In the genomic region with DNA sequence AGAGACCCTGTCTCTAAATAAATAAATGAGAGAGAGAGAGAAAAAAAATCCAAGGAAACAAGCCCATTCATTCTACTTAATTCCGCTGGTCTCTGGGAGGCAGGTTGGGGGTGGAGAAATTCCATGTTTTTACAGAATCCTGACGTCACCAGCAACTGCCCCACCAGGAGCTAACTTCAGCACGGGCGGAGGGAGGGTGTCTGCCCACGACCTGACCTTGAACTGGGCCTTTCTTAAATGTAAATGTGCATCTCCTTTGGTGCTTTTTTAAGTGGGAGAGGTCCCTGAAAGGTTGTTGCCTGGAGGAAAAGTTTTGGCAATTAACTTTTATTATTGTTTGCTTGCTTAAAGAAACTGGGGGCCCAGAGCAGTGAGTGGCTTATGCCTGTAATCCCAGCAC, we compare ENCODE assay signal across 16 cellular contexts. TPM values are rescaled to one million over a fixed set of nuclear protein-coding genes. Genes with fewer than 3 reads are reported as not detected.
DNase-seq lines count a peak whose midpoint lies in the region; ATAC-seq, FAIRE-seq and TF ChIP-seq lines count a peak whose summit lies in the region.
"Had no signal": no experiment of that assay in that cellular context is flagged by ENCODE, and none has a peak within 500 bp of the region (broad histone marks: within the 10 kb centered on the region; RNA-seq: fewer than 3 reads in every experiment).

No MANE protein-coding gene starts in this region.

- H3K27me3 ChIP-seq in right atrium auricular region: no peaks in the 10 kb centered on the region

- no peak overlapping the region for H3K4me3 ChIP-seq in right atrium auricular region

- FAIRE-seq in RCC 7860 (lab: Jason Lieb, UNC): no peak

- intact Hi-C loops in Right ventricle myocardium superior (cut with DNase I): no loop called here

- ATAC-seq in Right ventricle myocardium superior (ENCODE audit: poor library complexity) (no peak), GM18907 (IDR thresholded peaks at IDR 0.05; ENCODE audit: unreplicated experiment) (no peak)
- ATAC-seq: stimulated activated naive CD8-positive, alpha-beta T cell treated with anti-CD3 and anti-CD28 coated beads, Interleukin-15, amount 100 ng/mL, for 72 hours had no signal

- H3K27ac ChIP-seq in right atrium auricular region: peak overlapping the region; percentile 85 to 97

- H3K4me1 ChIP-seq in right atrium auricular region: peaks cover 0 to 47% of the 10 kb centered on the region in 2 donors

- no peaks in the 10 kb centered on the region for H3K36me3 ChIP-seq in right atrium auricular region

- H3K9me3 ChIP-seq in right atrium auricular region: no peaks in the 10 kb centered on the region

- no peak for TF ChIP-seq CTCF in right atrium auricular region (IDR thresholded peaks at IDR 0.05)

- DNase-seq in right atrium auricular region (ENCODE audit: low spot score): no peak
- DNase-seq in Right ventricle myocardium superior: no peak
- DNase-seq in RCC 7860 (ENCODE audit: low spot score): peak; percentile 22
- peak; percentile 50 for DNase-seq in iPS-NIHi11 (ENCODE audit: low spot score)
- DNase-seq in NOMO-1 treated with dmso at 0.1 percent for 144 hours (lab: John Stamatoyannopoulos, UW; ENCODE audit: unreplicated experiment): no peak
- DNase-seq in RPMI8226: no peak
- DNase-seq in RKO (ENCODE audit: low spot score): no peak
- DNase-seq: activated CD4-positive, alpha-beta memory T cell treated with anti-CD3 and anti-CD28 coated beads for 36 hours; activated effector memory CD4-positive, alpha-beta T cell treated with anti-CD3 and anti-CD28 coated beads, Interleukin-2, amount 50 U/mL, for 16 hours; DMS79; effector CD4-positive, alpha-beta T cell; NCI-H2029; NCI-H69; occipital lobe; stimulated activated naive CD8-positive, alpha-beta T cell treated with anti-CD3 and anti-CD28 coated beads, Interleukin-15, amount 100 ng/mL, for 72 hours had no signal

RNA-seq across cellular contexts. Expression of a gene that starts 15.5 kb away (rescaled TPM):
- total RNA-seq in right atrium auricular region: 10 to 100 TPM; 40.9 to 82.3 TPM
- 67.6 TPM for total RNA-seq in Right ventricle myocardium superior

Comparison
In these comparisons a context has a peak if more than half of its experiments do, and no peak if none do; other contexts are left out.
1. DNase-seq: peak in RCC 7860 (single experiment) and iPS-NIHi11 (single experiment); none in right atrium auricular region (single experiment), Right ventricle myocardium superior (single experiment), NOMO-1 treated with dmso at 0.1 percent for 144 hours (single experiment), RPMI8226 (single experiment) and RKO (single experiment).